Comparison of ENCODE assay signal across 19 cellular contexts in genomic region chr15:63974036-63974435, GRCh38.
DNase-seq lines count a peak whose midpoint lies in the region; ATAC-seq, FAIRE-seq and TF ChIP-seq lines count a peak whose summit lies in the region.
"Had no signal": no experiment of that assay in that cellular context is flagged by ENCODE, and none has a peak within 500 bp of the region (broad histone marks: within the 10 kb centered on the region; RNA-seq: fewer than 3 reads in every experiment).

No MANE protein-coding gene starts in this region.

- no peak overlapping the region for H3K9ac ChIP-seq in HepG2 (ENCODE audit: insufficient read depth, low read depth, low read length)
- H3K9ac ChIP-seq in adipocyte (ENCODE audit: low read length): no peak overlapping the region
- H3K9ac ChIP-seq in endodermal cell (ENCODE audit: extremely low read depth, low read length, poor library complexity, severe bottlenecking): no peak overlapping the region

- TF ChIP-seq POLR2A in right lobe of liver (IDR thresholded peaks at IDR 0.05) (no peak), HepG2 (IDR thresholded peaks at IDR 0.05; ENCODE audit: insufficient read depth in 1 of 2, low read depth in 2 of 2, low read length in 2 of 2) (no peak), H54 (IDR thresholded peaks at IDR 0.05; ENCODE audit: low read depth, low read length) (no peak)

- intact Hi-C loops in right lobe of liver (cut with DNase I) (no loop called here), HepG2 (cut with micrococcal nuclease; ENCODE audit: unreplicated experiment) (no loop called here)

- no peak for TF ChIP-seq RAD21 in HepG2 (CRISPR knock-in tag; IDR thresholded peaks at IDR 0.05)

- FAIRE-seq in HepG2 (lab: Jason Lieb, UNC) (no peak), H54 (lab: Jason Lieb, UNC) (no peak)
- FAIRE-seq: A204.1, GM12891, GM18507 had no signal

- BruUV-seq in HepG2 (replicated peaks; lab: Mats Ljungman, UMichigan): no TSS peak

- TF ChIP-seq EP300 in HepG2 (IDR thresholded peaks at IDR 0.05; ENCODE audit: low read depth in 2 of 2, low read length in 2 of 2): no peak
- no peak for TF ChIP-seq EP300 in HepG2 (CRISPR knock-in tag; IDR thresholded peaks at IDR 0.05; ENCODE audit: borderline replicate concordance)

- peaks cover 54% of the 10 kb centered on the region for H3K4me1 Mint-ChIP-seq in endodermal cell

- ATAC-seq in right lobe of liver: no peak
- no peak for ATAC-seq in HepG2

- TF ChIP-seq CTCF in right lobe of liver (IDR thresholded peaks at IDR 0.05) (no peak), HepG2 (CRISPR knock-in tag; IDR thresholded peaks at IDR 0.05) (no peak), neutrophil (IDR thresholded peaks at IDR 0.05) (no peak), endodermal cell (conservative IDR thresholded peaks at IDR 0.05) (no peak)

- no peaks in the 10 kb centered on the region for H3K27me3 Mint-ChIP-seq in endodermal cell (ENCODE audit: insufficient read depth)
- H3K27me3 Mint-ChIP-seq: IgD-negative memory B cell had no signal

- no peak for DNase-seq in right lobe of liver
- no peak for DNase-seq in HepG2 (ENCODE audit: low spot score)
- no peak for DNase-seq in adipocyte (ENCODE audit: low read depth)
- no peak for DNase-seq in amniotic stem cell (lab: John Stamatoyannopoulos, UW)
- DNase-seq in endodermal cell: no peak
- no peak for DNase-seq in effector memory CD4-positive, alpha-beta T cell
- no peak for DNase-seq in H54 (ENCODE audit: insufficient read length, low spot score)
- DNase-seq: C1 segment of cervical spinal cord, DMS 273 treated with DMSO at 0.1 percent for 48 hours, GF-D8, NCI-H187, NCI-H446, NCI-H69, SHP77 had no signal

- H3K9me3 ChIP-seq in right lobe of liver: no peaks in the 10 kb centered on the region
- no peaks in the 10 kb centered on the region for H3K9me3 ChIP-seq in HepG2 (ENCODE audit: low read length)
- H3K9me3 ChIP-seq in adipocyte (ENCODE audit: control insufficient read depth, low read length): no peaks in the 10 kb centered on the region
- H3K9me3 ChIP-seq in neutrophil: no peaks in the 10 kb centered on the region
- peaks cover 12% of the 10 kb centered on the region for H3K9me3 ChIP-seq in endodermal cell (ENCODE audit: control insufficient read depth, low read length)
- H3K9me3 ChIP-seq in effector memory CD4-positive, alpha-beta T cell (ENCODE audit: control insufficient read depth, low read length): no peaks in the 10 kb centered on the region

- peak overlapping the region in 1 of 3 donors; percentile 2 for H3K4me3 ChIP-seq in right lobe of liver
- H3K4me3 ChIP-seq in HepG2 (replicated peaks in 1 of 3; ENCODE audit: insufficient read depth in 1 of 3, low read depth in 2 of 3, low read length in 3 of 3): no peak overlapping the region
- peak overlapping the region; percentile 1 for H3K4me3 ChIP-seq in adipocyte (ENCODE audit: low read length)
- no peak overlapping the region for H3K4me3 ChIP-seq in neutrophil (ENCODE audit: low read depth in 1 of 2, low read length in 1 of 2)
- H3K4me3 ChIP-seq in endodermal cell (ENCODE audit: low read length): no peak overlapping the region
- H3K4me3 ChIP-seq in effector memory CD4-positive, alpha-beta T cell (ENCODE audit: insufficient read depth, low read depth, low read length, poor library complexity, severe bottlenecking): no peak overlapping the region

- in situ Hi-C loops in HepG2 (cut with HindIII; ENCODE audit: extremely low pct_ligation_motif_present, low pct_unique_long_range_greater_than_20kb): no loop called here

- no peaks in the 10 kb centered on the region for H3K27me3 ChIP-seq in right lobe of liver
- no peaks in the 10 kb centered on the region for H3K27me3 ChIP-seq in HepG2 (ENCODE audit: control insufficient read depth in 1 of 2, insufficient read depth in 2 of 2, low read length in 2 of 2)
- no peaks in the 10 kb centered on the region for H3K27me3 ChIP-seq in adipocyte (replicated peaks; ENCODE audit: control insufficient read depth, insufficient read depth, low read length)
- no peaks in the 10 kb centered on the region for H3K27me3 ChIP-seq in neutrophil
- no peaks in the 10 kb centered on the region for H3K27me3 ChIP-seq in endodermal cell (ENCODE audit: control insufficient read depth, insufficient read depth, low read length, poor library complexity, severe bottlenecking)
- H3K27me3 ChIP-seq in effector memory CD4-positive, alpha-beta T cell (replicated peaks; ENCODE audit: control insufficient read depth, insufficient read depth, low read length, poor library complexity, severe bottlenecking): no peaks in the 10 kb centered on the region

- H4K20me1 ChIP-seq in HepG2 (ENCODE audit: insufficient read depth, low read length): no peaks in the 10 kb centered on the region

- no peaks in the 10 kb centered on the region for H3K9me3 Mint-ChIP-seq in endodermal cell
- H3K9me3 Mint-ChIP-seq: IgD-negative memory B cell had no signal

- no peaks in the 10 kb centered on the region for H3K79me2 ChIP-seq in HepG2 (ENCODE audit: insufficient read depth, low read length)

- H3K36me3 Mint-ChIP-seq in endodermal cell (ENCODE audit: low read depth): no peaks in the 10 kb centered on the region

- H3K27ac Mint-ChIP-seq in endodermal cell: no peak overlapping the region
- H3K27ac Mint-ChIP-seq: IgD-negative memory B cell had no signal

- H3K4me3 Mint-ChIP-seq in endodermal cell: no peak overlapping the region
- H3K4me3 Mint-ChIP-seq: IgD-negative memory B cell had no signal

- peak overlapping the region in 2 of 3 donors; percentile 20 to 52 for H3K27ac ChIP-seq in right lobe of liver
- H3K27ac ChIP-seq in HepG2 (ENCODE audit: extremely low read length, insufficient read depth, low read length): no peak overlapping the region
- peak overlapping the region; percentile 23 for H3K27ac ChIP-seq in neutrophil
- H3K27ac ChIP-seq in endodermal cell (ENCODE audit: low read depth, low read length): no peak overlapping the region
- no peak overlapping the region for H3K27ac ChIP-seq in effector memory CD4-positive, alpha-beta T cell (ENCODE audit: insufficient read depth, low read length, poor library complexity, severe bottlenecking)

- H3K4me1 ChIP-seq in right lobe of liver: peaks cover 0 to 29% (median 12%) of the 10 kb centered on the region in 4 donors
- peaks cover 8% of the 10 kb centered on the region for H3K4me1 ChIP-seq in HepG2 (ENCODE audit: insufficient read depth, low read length)
- H3K4me1 ChIP-seq in adipocyte (ENCODE audit: control insufficient read depth, insufficient read depth, low read length): peaks cover 27% of the 10 kb centered on the region
- peaks cover 24 to 27% of the 10 kb centered on the region in 2 experiments for H3K4me1 ChIP-seq in neutrophil (ENCODE audit: control insufficient read depth in 1 of 2, insufficient read depth in 1 of 2, low read depth in 1 of 2, low read length in 1 of 2)
- peaks cover 28% of the 10 kb centered on the region for H3K4me1 ChIP-seq in endodermal cell (ENCODE audit: control insufficient read depth, insufficient read depth, low read length)
- H3K4me1 ChIP-seq in effector memory CD4-positive, alpha-beta T cell (ENCODE audit: control insufficient read depth, insufficient read depth, low read length, poor library complexity, severe bottlenecking): peaks cover 16% of the 10 kb centered on the region

- CTCF ChIA-PET in HepG2 (lab: Yijun Ruan, JAX; ENCODE audit: low intra/inter-chr PET ratio, low total read pairs): no interaction called here

- H2AFZ ChIP-seq in HepG2 (ENCODE audit: low read length): no peak overlapping the region

- POLR2A ChIA-PET in HepG2 (lab: Yijun Ruan, JAX): no interaction called here

- H3K36me3 ChIP-seq in right lobe of liver (no peaks in the 10 kb centered on the region), HepG2 (replicated peaks in 1 of 2; ENCODE audit: control insufficient read depth in 1 of 2, insufficient read depth in 2 of 2, low read length in 2 of 2) (no peaks in the 10 kb centered on the region), adipocyte (ENCODE audit: control insufficient read depth, insufficient read depth, low read length, severe bottlenecking) (no peaks in the 10 kb centered on the region), neutrophil (peaks cover 59% of the 10 kb centered on the region), endodermal cell (ENCODE audit: control insufficient read depth, insufficient read depth, low read length) (no peaks in the 10 kb centered on the region)
- H3K36me3 ChIP-seq in effector memory CD4-positive, alpha-beta T cell (ENCODE audit: control insufficient read depth, insufficient read depth, low read length): no peaks in the 10 kb centered on the region

- no peak overlapping the region for H3K4me2 ChIP-seq in HepG2 (ENCODE audit: low read depth, low read length)

TF ChIP-seq in HepG2, 621 proteins besides CTCF, POLR2A, EP300 and RAD21 (continues in another document):
- TF ChIP-seq RFXANK (CRISPR knock-in tag; IDR thresholded peaks at IDR 0.05) (no peak), FOXO1 (CRISPR knock-in tag; IDR thresholded peaks at IDR 0.05) (no peak), ZNF567 (CRISPR knock-in tag; IDR thresholded peaks at IDR 0.05; ENCODE audit: borderline replicate concordance) (no peak), ZNF503 (CRISPR knock-in tag; IDR thresholded peaks at IDR 0.05) (no peak), ZUFSP (CRISPR knock-in tag; IDR thresholded peaks at IDR 0.05; ENCODE audit: borderline replicate concordance) (no peak)

Comparison
In these comparisons a context has a peak if more than half of its experiments do, and no peak if none do; other contexts are left out.
1. H3K27ac ChIP-seq: peak in right lobe of liver (2 of 3) and neutrophil (single experiment); none in HepG2 (single experiment), endodermal cell (single experiment) and effector memory CD4-positive, alpha-beta T cell (single experiment).